ENCODE assay signal across 21 cellular contexts in genomic region chr4:30860983-30861382, GRCh38.
"Had no signal": no experiment of that assay in that cellular context is flagged by ENCODE, and none has a peak within 500 bp of the region (broad histone marks: within the 10 kb centered on the region; RNA-seq: fewer than 3 reads in every experiment).

No MANE protein-coding gene starts in this region.

- H3K36me3 ChIP-seq: breast epithelium, esophagus squamous epithelium, thoracic aorta, upper lobe of right lung had no signal

- H3K4me1 ChIP-seq: breast epithelium, upper lobe of right lung had no signal

- FAIRE-seq: astrocyte, endometrium had no signal

- H3K27me3 ChIP-seq: breast epithelium, esophagus squamous epithelium, upper lobe of right lung had no signal

- ATAC-seq: stimulated activated naive B cell treated with anti-CD40 and anti-IgM and Interleukin-4, amounts not matched to agents 10 μg/mL and 1 μg/mL and 100 μg/mL, for 72 hours; upper lobe of right lung had no signal

- H3K9me3 ChIP-seq: breast epithelium, esophagus squamous epithelium, thoracic aorta, upper lobe of right lung had no signal

- DNase-seq: activated CD4-positive, alpha-beta T cell treated with anti-CD3 and anti-CD28 coated beads, Interleukin-2, amount 50 U/mL, for 1 hour; activated CD4-positive, CD25-positive, alpha-beta regulatory T cell treated with anti-CD3 and anti-CD28 coated beads, Interleukin-2, amount 50 U/mL, for 72 hours; activated CD8-positive, alpha-beta memory T cell treated with anti-CD3 and anti-CD28 coated beads, Interleukin-2, amount 50 U/mL, for 4 hours; activated effector memory CD4-positive, alpha-beta T cell treated with anti-CD3 and anti-CD28 coated beads, Interleukin-2, amount 50 U/mL, for 16 hours; activated naive CD4-positive, alpha-beta T cell treated with anti-CD3 and anti-CD28 coated beads, Interleukin-2, amount 50 U/mL, for 16 hours; activated T-cell treated with anti-CD3 and anti-CD28 coated beads, Interleukin-2, amount 50 U/mL, for 48 hours; cerebellar nuclear complex; cortex of kidney; esophagus squamous epithelium; islet precursor cell; nucleus accumbens; posterior cingulate gyrus; retina; stimulated activated naive B cell treated with anti-CD40 and anti-IgM and Interleukin-4, amounts not matched to agents 10 μg/mL and 1 μg/mL and 100 μg/mL, for 72 hours; upper lobe of right lung had no signal

- H3K27ac ChIP-seq: breast epithelium, esophagus squamous epithelium, thoracic aorta, upper lobe of right lung, VCaP had no signal

- H3K4me3 ChIP-seq: breast epithelium, esophagus squamous epithelium, lung, thoracic aorta, upper lobe of right lung had no signal
